In the genomic region with DNA sequence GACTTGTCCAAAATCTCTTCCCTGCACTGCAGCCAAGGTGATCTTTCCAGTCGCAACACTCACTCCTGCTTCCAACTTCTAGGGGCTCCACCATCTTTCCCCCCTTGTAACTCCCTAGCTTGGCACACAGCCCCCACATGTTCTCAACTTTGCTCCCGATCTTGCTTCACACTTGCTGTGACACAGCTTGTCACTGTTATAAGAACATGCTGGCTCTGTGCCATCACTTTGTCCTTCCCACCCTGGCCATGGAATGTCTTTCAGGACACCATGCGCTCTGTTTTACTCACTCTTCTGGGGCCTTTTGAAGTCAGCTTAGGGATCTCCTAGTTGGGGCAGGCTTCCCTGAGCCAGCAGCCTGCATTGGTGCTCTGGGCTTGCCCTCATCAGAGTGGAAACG, we compare ENCODE assay signal across 25 cellular contexts. TPM values are rescaled to one million over a fixed set of nuclear protein-coding genes. Genes with fewer than 3 reads are reported as not detected.
A peak's percentile ranks its signal among the peaks of the same experiment; 100 is the strongest.
DNase-seq lines count a peak whose midpoint lies in the region; ATAC-seq and TF ChIP-seq lines count a peak whose summit lies in the region.
"Had no signal": no experiment of that assay in that cellular context is flagged by ENCODE, and none has a peak within 500 bp of the region (broad histone marks: within the 10 kb centered on the region; RNA-seq: fewer than 3 reads in every experiment).

No MANE protein-coding gene starts in this region.

- H3K36me3 Mint-ChIP-seq in chondrocyte (ENCODE audit: low read depth) = peaks cover 3% of the 10 kb centered on the region
- no peaks in the 10 kb centered on the region for H3K36me3 Mint-ChIP-seq in natural killer cell

- H3K4me1 Mint-ChIP-seq in chondrocyte (ENCODE audit: low read depth) (peaks cover 28% of the 10 kb centered on the region), natural killer cell (peaks cover 0 to 43% of the 10 kb centered on the region in 2 donors)

- H3K9me3 Mint-ChIP-seq in chondrocyte (ENCODE audit: low read depth) (peaks cover 18% of the 10 kb centered on the region), natural killer cell (no peaks in the 10 kb centered on the region)
- H3K9me3 Mint-ChIP-seq: stimulated activated naive CD8-positive, alpha-beta T cell treated with anti-CD3 and anti-CD28 coated beads, Interleukin-15, amount 100 ng/mL, for 72 hours had no signal

- no peak for TF ChIP-seq CTCF in left ventricle myocardium inferior (IDR thresholded peaks at IDR 0.05; ENCODE audit: borderline replicate concordance)
- no peak for TF ChIP-seq CTCF in chondrocyte (IDR thresholded peaks at IDR 0.05)
- no peak for TF ChIP-seq CTCF in natural killer cell (IDR thresholded peaks at IDR 0.05)

- peak overlapping the region; percentile 84 for H3K27ac ChIP-seq in left ventricle myocardium inferior (replicated peaks)

- no peaks in the 10 kb centered on the region for H3K27me3 ChIP-seq in left ventricle myocardium inferior (ENCODE audit: low read depth)
- H3K27me3 ChIP-seq: BE2C had no signal

- H3K9me3 ChIP-seq in left ventricle myocardium inferior (replicated peaks) = no peaks in the 10 kb centered on the region
- H3K9me3 ChIP-seq: BE2C had no signal

- DNase-seq in left ventricle myocardium inferior (no peak), cardiac septum (ENCODE audit: low spot score) (no peak), chondrocyte (ENCODE audit: low spot score) (no peak), natural killer cell (no peak), NCI-H2107 (lab: John Stamatoyannopoulos, UW) (no peak), mesenteric fat pad (ENCODE audit: low spot score) (no peak)
- DNase-seq: activated CD4-positive, alpha-beta T cell treated with anti-CD3 and anti-CD28 coated beads for 1 hour; activated gamma-delta T cell treated with Interleukin-2 at 50 U/mL for 16 hours; activated T-cell treated with anti-CD3 and anti-CD28 coated beads for 4 hours; BE2C; DMS79; effector CD4-positive, alpha-beta T cell; GF-D8; KG1; kidney glomerular epithelial cell; MM.1S; NCI-H2081; NCI-H345; stimulated activated CD4-positive, alpha-beta T cell treated with anti-CD3 and anti-CD28 coated beads, Interleukin-1b, Interleukin-23, amount 100 ng/mL, for 48 hours; stimulated activated CD8-positive, alpha-beta memory T cell treated with anti-CD3 and anti-CD28 coated beads, Interleukin-4, amount 100 ng/mL, for 48 hours; stimulated activated naive CD8-positive, alpha-beta T cell treated with anti-CD3 and anti-CD28 coated beads, Interleukin-15, amount 100 ng/mL, for 72 hours had no signal

- no peaks in the 10 kb centered on the region for H3K36me3 ChIP-seq in left ventricle myocardium inferior
- H3K36me3 ChIP-seq: BE2C had no signal

- H3K4me3 Mint-ChIP-seq in chondrocyte (ENCODE audit: unreplicated experiment) (no peak overlapping the region), natural killer cell (peak overlapping the region; percentile 55)
- H3K4me3 Mint-ChIP-seq: stimulated activated naive CD8-positive, alpha-beta T cell treated with anti-CD3 and anti-CD28 coated beads, Interleukin-15, amount 100 ng/mL, for 72 hours had no signal

- H3K27ac Mint-ChIP-seq in chondrocyte (ENCODE audit: unreplicated experiment) (peak overlapping the region; percentile 30), natural killer cell (peak overlapping the region; percentile 51 to 57)
- H3K27ac Mint-ChIP-seq: stimulated activated naive CD8-positive, alpha-beta T cell treated with anti-CD3 and anti-CD28 coated beads, Interleukin-15, amount 100 ng/mL, for 72 hours had no signal

- H3K27me3 Mint-ChIP-seq in chondrocyte (ENCODE audit: low read depth) (no peaks in the 10 kb centered on the region), natural killer cell (ENCODE audit: low read depth in 2 of 2) (no peaks in the 10 kb centered on the region)
- H3K27me3 Mint-ChIP-seq: stimulated activated naive CD8-positive, alpha-beta T cell treated with anti-CD3 and anti-CD28 coated beads, Interleukin-15, amount 100 ng/mL, for 72 hours had no signal

- intact Hi-C loops in left ventricle myocardium inferior (cut with micrococcal nuclease) (no loop called here), cardiac septum (cut with DNase I) (no loop called here), natural killer cell (cut with micrococcal nuclease) (no loop called here)

- H3K4me3 ChIP-seq in left ventricle myocardium inferior = no peak overlapping the region
- H3K4me3 ChIP-seq: smooth muscle cell had no signal

- ATAC-seq in natural killer cell (no peak), HG02763 (IDR thresholded peaks at IDR 0.05; ENCODE audit: unreplicated experiment) (no peak), GM19035 (IDR thresholded peaks at IDR 0.05; ENCODE audit: unreplicated experiment) (no peak)
- ATAC-seq: HCT116; stimulated activated naive CD8-positive, alpha-beta T cell treated with anti-CD3 and anti-CD28 coated beads, Interleukin-15, amount 100 ng/mL, for 72 hours had no signal

- peaks cover 31% of the 10 kb centered on the region for H3K4me1 ChIP-seq in left ventricle myocardium inferior
- H3K4me1 ChIP-seq: BE2C had no signal

RNA-seq across cellular contexts. Expression of a gene that starts 2.5 kb away (rescaled TPM):
- 11.4 TPM for total RNA-seq in left ventricle myocardium inferior
- 12.5 TPM for total RNA-seq in cardiac septum
- total RNA-seq in chondrocyte = 18.1 to 20.3 TPM (median 18.7 TPM) in 3 replicates
- 1 to 10 TPM; 4.9 to 8.2 (median 7.9) TPM for total RNA-seq in natural killer cell
- 35.4 TPM for total RNA-seq in mesenteric fat pad

RNA-seq across cellular contexts. Expression of a gene that starts 2.8 kb away (rescaled TPM):
- 24.1 TPM for total RNA-seq in left ventricle myocardium inferior
- 22.3 TPM for total RNA-seq in cardiac septum
- total RNA-seq in chondrocyte = 27.0 to 42.3 TPM (median 30.0 TPM) in 3 replicates
- total RNA-seq in natural killer cell = 10 to 100 TPM in 1 of 3 donors, 1 to 10 TPM in 2; 8.3 to 11.0 (median 9.8) TPM
- total RNA-seq in mesenteric fat pad = 22.1 TPM
